34 cellular contexts compared by ENCODE assay signal in genomic region chr1:1241588-1242229, GRCh38. TPM values are rescaled to one million over a fixed set of nuclear protein-coding genes. Genes with fewer than 3 reads are reported as not detected.
"Had no signal": no experiment of that assay in that cellular context is flagged by ENCODE, and none has a peak within 500 bp of the region (broad histone marks: within the 10 kb centered on the region; RNA-seq: fewer than 3 reads in every experiment).

No MANE protein-coding gene starts in this region.

- ATAC-seq: activated CD4-positive, CD25-positive, alpha-beta regulatory T cell treated with anti-CD3 and anti-CD28 coated beads, Interleukin-2, amount 50 U/mL, for 24 hours; activated CD8-positive, alpha-beta T cell treated with anti-CD3 and anti-CD28 coated beads for 36 hours; activated T-cell treated with anti-CD3 and anti-CD28 coated beads, Interleukin-2, amount 50 U/mL, for 4 hours; activated T-helper 17 cell treated with anti-CD3 and anti-CD28 coated beads, Interleukin-2, amount 50 U/mL, for 72 hours; effector memory CD8-positive, alpha-beta T cell; gastrocnemius medialis; heart left ventricle; T-helper 17 cell had no signal

- H3K9me3 Mint-ChIP-seq: activated B cell treated with CpG ODN at 0.5 μM for 24 hours; activated CD8-positive, alpha-beta T cell treated with anti-CD3 and anti-CD28 coated beads for 36 hours; activated naive CD4-positive, alpha-beta T cell treated with anti-CD3 and anti-CD28 coated beads, Interleukin-2, amount 50 U/mL, for 24 hours; activated naive CD8-positive, alpha-beta T cell treated with anti-CD3 and anti-CD28 coated beads for 36 hours; activated T-cell treated with anti-CD3 and anti-CD28 coated beads, Interleukin-2, amount 50 U/mL, for 4 hours; activated T-helper 17 cell treated with anti-CD3 and anti-CD28 coated beads, Interleukin-2, amount 50 U/mL, for 72 hours; effector memory CD8-positive, alpha-beta T cell; T-helper 2 cell treated with Interferon-gamma antibody and Interleukin-4, amounts not matched to agents 5 μg/mL and 100 μg/mL, for 36 hours had no signal

- H3K27ac Mint-ChIP-seq: activated B cell treated with CpG ODN at 0.5 μM for 24 hours; activated CD8-positive, alpha-beta T cell treated with anti-CD3 and anti-CD28 coated beads for 36 hours; activated naive CD4-positive, alpha-beta T cell treated with anti-CD3 and anti-CD28 coated beads, Interleukin-2, amount 50 U/mL, for 24 hours; activated naive CD8-positive, alpha-beta T cell treated with anti-CD3 and anti-CD28 coated beads for 36 hours; activated T-helper 17 cell treated with anti-CD3 and anti-CD28 coated beads, Interleukin-2, amount 50 U/mL, for 72 hours; effector memory CD8-positive, alpha-beta T cell; T-helper 17 cell; T-helper 2 cell treated with Interferon-gamma antibody and Interleukin-4, amounts not matched to agents 5 μg/mL and 100 μg/mL, for 36 hours had no signal

- DNase-seq: activated B cell treated with CpG ODN at 0.5 μM for 24 hours; activated CD4-positive, alpha-beta T cell treated with anti-CD3 and anti-CD28 coated beads for 48 hours; activated CD4-positive, alpha-beta T cell treated with anti-CD3 and anti-CD28 coated beads, Interleukin-2, amount 50 U/mL, for 1 hour; activated CD4-positive, alpha-beta T cell treated with anti-CD3 and anti-CD28 coated beads, Interleukin-2, amount 50 U/mL, for 48 hours; activated CD8-positive, alpha-beta memory T cell treated with anti-CD3 and anti-CD28 coated beads for 24 hours; activated CD8-positive, alpha-beta T cell treated with anti-CD3 and anti-CD28 coated beads for 36 hours; activated effector memory CD4-positive, alpha-beta T cell treated with Interleukin-2 at 50 U/mL for 16 hours; activated gamma-delta T cell treated with Interleukin-2 at 50 U/mL for 16 hours; activated naive CD4-positive, alpha-beta T cell treated with Interleukin-2 at 50 U/mL for 16 hours; activated naive CD8-positive, alpha-beta T cell treated with anti-CD3 and anti-CD28 coated beads for 36 hours; activated T-cell treated with anti-CD3 and anti-CD28 coated beads, Interleukin-2, amount 50 U/mL, for 4 hours; anterior cingulate cortex; caudate nucleus; cortex of kidney; dermis blood vessel endothelial cell; effector CD4-positive, alpha-beta T cell; effector memory CD8-positive, alpha-beta T cell; erythroblast; foreskin keratinocyte; gastrocnemius medialis; glutamatergic neuron; heart left ventricle; T-helper 1 cell; T-helper 17 cell; T1000; WERI-Rb-1 had no signal

- FAIRE-seq: astrocyte, colon had no signal

- H3K4me1 Mint-ChIP-seq: activated naive CD4-positive, alpha-beta T cell treated with anti-CD3 and anti-CD28 coated beads, Interleukin-2, amount 50 U/mL, for 24 hours; activated naive CD8-positive, alpha-beta T cell treated with anti-CD3 and anti-CD28 coated beads for 36 hours; activated T-helper 17 cell treated with anti-CD3 and anti-CD28 coated beads, Interleukin-2, amount 50 U/mL, for 72 hours; T-helper 17 cell had no signal

- H3K9me3 ChIP-seq: esophagus muscularis mucosa, gastrocnemius medialis, heart left ventricle had no signal

- H3K36me3 ChIP-seq: gastrocnemius medialis, heart left ventricle, WERI-Rb-1 had no signal

- H3K27ac ChIP-seq: esophagus muscularis mucosa, foreskin keratinocyte, gastrocnemius medialis, heart left ventricle, WERI-Rb-1 had no signal

- H3K4me3 Mint-ChIP-seq: activated B cell treated with CpG ODN at 0.5 μM for 24 hours; activated CD8-positive, alpha-beta T cell treated with anti-CD3 and anti-CD28 coated beads for 36 hours; activated naive CD4-positive, alpha-beta T cell treated with anti-CD3 and anti-CD28 coated beads, Interleukin-2, amount 50 U/mL, for 24 hours; activated naive CD8-positive, alpha-beta T cell treated with anti-CD3 and anti-CD28 coated beads for 36 hours; activated T-cell treated with anti-CD3 and anti-CD28 coated beads, Interleukin-2, amount 50 U/mL, for 4 hours; activated T-helper 17 cell treated with anti-CD3 and anti-CD28 coated beads, Interleukin-2, amount 50 U/mL, for 72 hours; effector memory CD8-positive, alpha-beta T cell; T-helper 17 cell; T-helper 2 cell treated with Interferon-gamma antibody and Interleukin-4, amounts not matched to agents 5 μg/mL and 100 μg/mL, for 36 hours had no signal

- H3K4me1 ChIP-seq: foreskin keratinocyte, gastrocnemius medialis had no signal

- H3K4me3 ChIP-seq: esophagus muscularis mucosa, gastrocnemius medialis, heart left ventricle had no signal

- H3K36me3 Mint-ChIP-seq: activated naive CD4-positive, alpha-beta T cell treated with anti-CD3 and anti-CD28 coated beads, Interleukin-2, amount 50 U/mL, for 24 hours; activated naive CD8-positive, alpha-beta T cell treated with anti-CD3 and anti-CD28 coated beads for 36 hours had no signal

- H3K27me3 Mint-ChIP-seq: activated B cell treated with CpG ODN at 0.5 μM for 24 hours; activated CD8-positive, alpha-beta T cell treated with anti-CD3 and anti-CD28 coated beads for 36 hours; activated naive CD4-positive, alpha-beta T cell treated with anti-CD3 and anti-CD28 coated beads, Interleukin-2, amount 50 U/mL, for 24 hours; activated naive CD8-positive, alpha-beta T cell treated with anti-CD3 and anti-CD28 coated beads for 36 hours; activated T-helper 17 cell treated with anti-CD3 and anti-CD28 coated beads, Interleukin-2, amount 50 U/mL, for 72 hours; effector memory CD8-positive, alpha-beta T cell; T-helper 17 cell had no signal

RNA-seq across cellular contexts. Expression of gene TNFRSF4, which starts 27.8 kb away (rescaled TPM):
- total RNA-seq: chondrocyte, foreskin keratinocyte had no signal
- polyA plus RNA-seq: foreskin keratinocyte had no signal
